ENCODE assay signal across 26 cellular contexts in genomic region chr12:69492739-69493138, GRCh38.
"Had no signal": no experiment of that assay in that cellular context is flagged by ENCODE, and none has a peak within 500 bp of the region (broad histone marks: within the 10 kb centered on the region; RNA-seq: fewer than 3 reads in every experiment).

No MANE protein-coding gene starts in this region.

- DNase-seq: cortex of kidney; foreskin fibroblast; glutamatergic neuron; heart right ventricle; hippocampal formation; left cardiac atrium; left lung; mesenchymal stem cell; mucosa of descending colon; naive B cell; stimulated activated CD4-positive, alpha-beta T cell treated with anti-CD3 and anti-CD28 coated beads, Interleukin-2, amount 100 ng/mL, for 24 hours; stimulated activated CD4-positive, alpha-beta T cell treated with anti-CD3 and anti-CD28 coated beads, Interleukin-4, amount 100 ng/mL, for 24 hours; stimulated activated naive CD4-positive, alpha-beta T cell treated with Interleukin-2 at 50 U/mL for 16 hours; stomach; thyroid gland had no signal

- H3K27me3 ChIP-seq: gastroesophageal sphincter, heart right ventricle, left lung, neutrophil, right atrium auricular region, stomach, thyroid gland, vagina had no signal

- H3K4me3 Mint-ChIP-seq: mesothelial cell of epicardium; naive B cell; natural killer cell treated with Interleukin-12 subunit alpha and Interleukin-12 subunit beta and Interleukin-15 and Interleukin-18, amount 100 ng/mL, for 72 hours; neural crest cell; stimulated activated effector memory CD8-positive, alpha-beta T cell treated with anti-CD3 and anti-CD28 coated beads, Interleukin-12 subunit alpha, Interleukin-12 subunit beta, amount 100 ng/mL, for 72 hours had no signal

- H3K27ac Mint-ChIP-seq: natural killer cell treated with Interleukin-12 subunit alpha and Interleukin-12 subunit beta and Interleukin-15 and Interleukin-18, amount 100 ng/mL, for 72 hours; stimulated activated effector memory CD8-positive, alpha-beta T cell treated with anti-CD3 and anti-CD28 coated beads, Interleukin-12 subunit alpha, Interleukin-12 subunit beta, amount 100 ng/mL, for 72 hours had no signal

- H3K27me3 Mint-ChIP-seq: naive B cell; natural killer cell treated with Interleukin-12 subunit alpha and Interleukin-12 subunit beta and Interleukin-15 and Interleukin-18, amount 100 ng/mL, for 72 hours had no signal

- H3K4me3 ChIP-seq: gastroesophageal sphincter, heart right ventricle, left lung, mucosa of descending colon, prostate gland, right atrium auricular region, stomach, thyroid gland, vagina had no signal

- FAIRE-seq: islet of Langerhans had no signal

- ATAC-seq: gastroesophageal sphincter; heart right ventricle; left cardiac atrium; left lung; mucosa of descending colon; natural killer cell treated with Interleukin-12 subunit alpha and Interleukin-12 subunit beta and Interleukin-15 and Interleukin-18, amount 100 ng/mL, for 72 hours; sciatic nerve; stimulated activated effector memory CD8-positive, alpha-beta T cell treated with anti-CD3 and anti-CD28 coated beads, Interleukin-12 subunit alpha, Interleukin-12 subunit beta, amount 100 ng/mL, for 72 hours had no signal

- H3K36me3 ChIP-seq: left lung, neutrophil, prostate gland, thyroid gland, vagina had no signal

- H3K9me3 Mint-ChIP-seq: natural killer cell treated with Interleukin-12 subunit alpha and Interleukin-12 subunit beta and Interleukin-15 and Interleukin-18, amount 100 ng/mL, for 72 hours; stimulated activated effector memory CD8-positive, alpha-beta T cell treated with anti-CD3 and anti-CD28 coated beads, Interleukin-12 subunit alpha, Interleukin-12 subunit beta, amount 100 ng/mL, for 72 hours had no signal

- H3K9me3 ChIP-seq: left lung, mucosa of descending colon, neutrophil, prostate gland, thyroid gland, vagina had no signal

- H3K27ac ChIP-seq: gastroesophageal sphincter, heart right ventricle, neutrophil, prostate gland, right atrium auricular region, stomach, thyroid gland, vagina had no signal
